ENCODE assay signal across 31 cellular contexts in genomic region chr9:132547436-132547835, GRCh38. TPM values are rescaled to one million over a fixed set of nuclear protein-coding genes. Genes with fewer than 3 reads are reported as not detected.
"Had no signal": no experiment of that assay in that cellular context is flagged by ENCODE, and none has a peak within 500 bp of the region (broad histone marks: within the 10 kb centered on the region; RNA-seq: fewer than 3 reads in every experiment).

No MANE protein-coding gene starts in this region.

- H3K9me3 ChIP-seq: body of pancreas, testis, uterus had no signal

- H3K36me3 ChIP-seq: uterus had no signal

- ATAC-seq: activated CD8-positive, alpha-beta T cell treated with anti-CD3 and anti-CD28 coated beads, Interleukin-2, amount 10 ng/mL, durations not matched to agents 7 days and 5 days; body of pancreas; foreskin keratinocyte; left lobe of liver; naive thymus-derived CD8-positive, alpha-beta T cell; sciatic nerve had no signal

- H3K79me2 ChIP-seq: parathyroid adenoma had no signal

- H2AFZ ChIP-seq: parathyroid adenoma had no signal

- H3K4me1 Mint-ChIP-seq: activated naive CD4-positive, alpha-beta T cell treated with anti-CD3 and anti-CD28 coated beads, Interleukin-2, amount 50 U/mL, for 24 hours had no signal

- H3K4me1 ChIP-seq: foreskin keratinocyte, testis, uterus had no signal

- H3K27ac ChIP-seq: body of pancreas, foreskin keratinocyte, parathyroid adenoma, testis, uterus, VCaP had no signal

- H3K9me3 Mint-ChIP-seq: activated naive CD4-positive, alpha-beta T cell treated with anti-CD3 and anti-CD28 coated beads, Interleukin-2, amount 50 U/mL, for 24 hours; dendritic cell treated with granulocyte-macrophage colony-stimulating factor and Interleukin-4, amounts not matched to agents 40 ng/mL and 50 ng/mL, for 4 days; mesothelial cell of epicardium; naive thymus-derived CD8-positive, alpha-beta T cell; T-helper 2 cell treated with Interferon-gamma antibody and Interleukin-4, amounts not matched to agents 5 μg/mL and 100 μg/mL, for 36 hours had no signal

- H3K9ac ChIP-seq: parathyroid adenoma had no signal

- H3K27me3 ChIP-seq: body of pancreas, testis, uterus had no signal

- H3K36me3 Mint-ChIP-seq: activated naive CD4-positive, alpha-beta T cell treated with anti-CD3 and anti-CD28 coated beads, Interleukin-2, amount 50 U/mL, for 24 hours; mesothelial cell of epicardium had no signal

- H3K27ac Mint-ChIP-seq: activated CD8-positive, alpha-beta T cell treated with anti-CD3 and anti-CD28 coated beads, Interleukin-2, amount 10 ng/mL, durations not matched to agents 7 days and 5 days; activated naive CD4-positive, alpha-beta T cell treated with anti-CD3 and anti-CD28 coated beads, Interleukin-2, amount 50 U/mL, for 24 hours; dendritic cell treated with granulocyte-macrophage colony-stimulating factor and Interleukin-4, amounts not matched to agents 40 ng/mL and 50 ng/mL, for 4 days; mesothelial cell of epicardium; T-helper 2 cell treated with Interferon-gamma antibody and Interleukin-4, amounts not matched to agents 5 μg/mL and 100 μg/mL, for 36 hours had no signal

- H3K4me3 Mint-ChIP-seq: activated CD8-positive, alpha-beta T cell treated with anti-CD3 and anti-CD28 coated beads, Interleukin-2, amount 10 ng/mL, durations not matched to agents 7 days and 5 days; activated naive CD4-positive, alpha-beta T cell treated with anti-CD3 and anti-CD28 coated beads, Interleukin-2, amount 50 U/mL, for 24 hours; dendritic cell treated with granulocyte-macrophage colony-stimulating factor and Interleukin-4, amounts not matched to agents 40 ng/mL and 50 ng/mL, for 4 days; naive thymus-derived CD8-positive, alpha-beta T cell; T-helper 2 cell treated with Interferon-gamma antibody and Interleukin-4, amounts not matched to agents 5 μg/mL and 100 μg/mL, for 36 hours had no signal

- DNase-seq: activated CD4-positive, alpha-beta T cell treated with anti-CD3 and anti-CD28 coated beads for 1 hour; activated CD4-positive, alpha-beta T cell treated with anti-CD3 and anti-CD28 coated beads, Interleukin-2, amount 50 U/mL, for 1 hour; activated CD8-positive, alpha-beta T cell treated with anti-CD3 and anti-CD28 coated beads, Interleukin-2, amount 10 ng/mL, durations not matched to agents 7 days and 5 days; activated gamma-delta T cell treated with Interleukin-2 at 50 U/mL for 16 hours; activated T-cell treated with anti-CD3 and anti-CD28 coated beads, Interleukin-2, amount 50 U/mL, for 1 hour; anterior cingulate cortex; body of pancreas; effector memory CD4-positive, alpha-beta T cell; foreskin keratinocyte; small intestine; stimulated activated CD4-positive, alpha-beta T cell treated with anti-CD3 and anti-CD28 coated beads, Interleukin-15, amount 100 ng/mL, for 24 hours; stimulated activated CD4-positive, alpha-beta T cell treated with anti-CD3 and anti-CD28 coated beads, Interleukin-2, amount 100 ng/mL, for 48 hours; stimulated activated CD8-positive, alpha-beta memory T cell treated with anti-CD3 and anti-CD28 coated beads, Interleukin-4, amount 100 ng/mL, for 48 hours; stimulated activated naive CD4-positive, alpha-beta T cell; testis; trophoblast cell; uterus had no signal

- H3K4me3 ChIP-seq: body of pancreas, lung, testis, uterus had no signal

RNA-seq across cellular contexts. Expression of gene BARHL1, which starts 35.0 kb away (rescaled TPM):
- total RNA-seq: activated CD8-positive, alpha-beta T cell treated with anti-CD3 and anti-CD28 coated beads, Interleukin-2, amount 10 ng/mL, durations not matched to agents 7 days and 5 days; body of pancreas; cardiac septum; foreskin keratinocyte; glomerular endothelial cell; kidney epithelial cell; left lobe of liver; lung; naive thymus-derived CD8-positive, alpha-beta T cell; sciatic nerve; uterus had no signal
- polyA plus RNA-seq: esophagus; foreskin keratinocyte; lung; naive thymus-derived CD8-positive, alpha-beta T cell; small intestine had no signal
